2 cellular contexts compared by ENCODE assay signal in genomic region chr16:2216330-2216729, GRCh38.
TF ChIP-seq lines count a peak whose summit lies in the region.

No MANE protein-coding gene starts in this region.

TF ChIP-seq in A549, 52 proteins besides CTCF, POLR2A, EP300 and RAD21 (continued from another document):
- TF ChIP-seq, protein P1, sequence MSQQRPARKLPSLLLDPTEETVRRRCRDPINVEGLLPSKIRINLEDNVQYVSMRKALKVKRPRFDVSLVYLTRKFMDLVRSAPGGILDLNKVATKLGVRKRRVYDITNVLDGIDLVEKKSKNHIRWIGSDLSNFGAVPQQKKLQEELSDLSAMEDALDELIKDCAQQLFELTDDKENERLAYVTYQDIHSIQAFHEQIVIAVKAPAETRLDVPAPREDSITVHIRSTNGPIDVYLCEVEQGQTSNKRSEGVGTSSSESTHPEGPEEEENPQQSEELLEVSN (IDR thresholded peaks at IDR 0.05; ENCODE audit: borderline replicate concordance, low read depth), result no peak
- TF ChIP-seq, protein P2, sequence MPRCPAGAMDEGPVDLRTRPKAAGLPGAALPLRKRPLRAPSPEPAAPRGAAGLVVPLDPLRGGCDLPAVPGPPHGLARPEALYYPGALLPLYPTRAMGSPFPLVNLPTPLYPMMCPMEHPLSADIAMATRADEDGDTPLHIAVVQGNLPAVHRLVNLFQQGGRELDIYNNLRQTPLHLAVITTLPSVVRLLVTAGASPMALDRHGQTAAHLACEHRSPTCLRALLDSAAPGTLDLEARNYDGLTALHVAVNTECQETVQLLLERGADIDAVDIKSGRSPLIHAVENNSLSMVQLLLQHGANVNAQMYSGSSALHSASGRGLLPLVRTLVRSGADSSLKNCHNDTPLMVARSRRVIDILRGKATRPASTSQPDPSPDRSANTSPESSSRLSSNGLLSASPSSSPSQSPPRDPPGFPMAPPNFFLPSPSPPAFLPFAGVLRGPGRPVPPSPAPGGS (IDR thresholded peaks at IDR 0.05), result no peak
- no peak for TF ChIP-seq ZFP36 (IDR thresholded peaks at IDR 0.05; ENCODE audit: borderline replicate concordance, partially characterized antibody)

TF ChIP-seq in WTC11, 78 proteins besides CTCF, POLR2A, EP300 and RAD21 (continued from another document):
- TF ChIP-seq, protein P3, sequence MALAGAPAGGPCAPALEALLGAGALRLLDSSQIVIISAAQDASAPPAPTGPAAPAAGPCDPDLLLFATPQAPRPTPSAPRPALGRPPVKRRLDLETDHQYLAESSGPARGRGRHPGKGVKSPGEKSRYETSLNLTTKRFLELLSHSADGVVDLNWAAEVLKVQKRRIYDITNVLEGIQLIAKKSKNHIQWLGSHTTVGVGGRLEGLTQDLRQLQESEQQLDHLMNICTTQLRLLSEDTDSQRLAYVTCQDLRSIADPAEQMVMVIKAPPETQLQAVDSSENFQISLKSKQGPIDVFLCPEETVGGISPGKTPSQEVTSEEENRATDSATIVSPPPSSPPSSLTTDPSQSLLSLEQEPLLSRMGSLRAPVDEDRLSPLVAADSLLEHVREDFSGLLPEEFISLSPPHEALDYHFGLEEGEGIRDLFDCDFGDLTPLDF (CRISPR knock-in tag; IDR thresholded peaks at IDR 0.05), result no peak
- TF ChIP-seq JUN (CRISPR knock-in tag; IDR thresholded peaks at IDR 0.05) (no peak), ZSCAN18 (CRISPR knock-in tag; IDR thresholded peaks at IDR 0.05) (no peak)
- TF ChIP-seq, protein P4, sequence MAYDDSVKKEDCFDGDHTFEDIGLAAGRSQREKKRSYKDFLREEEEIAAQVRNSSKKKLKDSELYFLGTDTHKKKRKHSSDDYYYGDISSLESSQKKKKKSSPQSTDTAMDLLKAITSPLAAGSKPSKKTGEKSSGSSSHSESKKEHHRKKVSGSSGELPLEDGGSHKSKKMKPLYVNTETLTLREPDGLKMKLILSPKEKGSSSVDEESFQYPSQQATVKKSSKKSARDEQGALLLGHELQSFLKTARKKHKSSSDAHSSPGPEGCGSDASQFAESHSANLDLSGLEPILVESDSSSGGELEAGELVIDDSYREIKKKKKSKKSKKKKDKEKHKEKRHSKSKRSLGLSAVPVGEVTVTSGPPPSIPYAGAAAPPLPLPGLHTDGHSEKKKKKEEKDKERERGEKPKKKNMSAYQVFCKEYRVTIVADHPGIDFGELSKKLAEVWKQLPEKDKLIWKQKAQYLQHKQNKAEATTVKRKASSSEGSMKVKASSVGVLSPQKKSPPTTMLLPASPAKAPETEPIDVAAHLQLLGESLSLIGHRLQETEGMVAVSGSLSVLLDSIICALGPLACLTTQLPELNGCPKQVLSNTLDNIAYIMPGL (CRISPR knock-in tag; IDR thresholded peaks at IDR 0.05), result no peak
